8 cellular contexts compared by ENCODE assay signal in genomic region chr21:45550552-45551210, GRCh38. TPM values are rescaled to one million over a fixed set of nuclear protein-coding genes. Genes with fewer than 3 reads are reported as not detected.
DNase-seq lines count a peak whose midpoint lies in the region; ATAC-seq and TF ChIP-seq lines count a peak whose summit lies in the region.

No MANE protein-coding gene starts in this region.

- H3K9me3 Mint-ChIP-seq in activated T-cell treated with anti-CD3 and anti-CD28 coated beads, Interleukin-2, amount 50 U/mL, for 4 hours: no peaks in the 10 kb centered on the region

- no peaks in the 10 kb centered on the region for H3K36me3 Mint-ChIP-seq in activated T-cell treated with anti-CD3 and anti-CD28 coated beads, Interleukin-2, amount 50 U/mL, for 4 hours (ENCODE audit: insufficient read depth)

- DNase-seq in GF-D8 (lab: John Stamatoyannopoulos, UW) (peak; percentile 95), mesenteric fat pad (ENCODE audit: low spot score) (peak; percentile 74), NCI-H446 treated with DMSO at 0.1 percent for 48 hours (lab: John Stamatoyannopoulos, UW) (no peak), HEK293T (ENCODE audit: extremely low spot score) (no peak), nucleus accumbens (lab: John Stamatoyannopoulos, UW) (no peak)
- no peak for DNase-seq in activated T-cell treated with anti-CD3 and anti-CD28 coated beads, Interleukin-2, amount 50 U/mL, for 4 hours

- H3K27me3 Mint-ChIP-seq in activated T-cell treated with anti-CD3 and anti-CD28 coated beads, Interleukin-2, amount 50 U/mL, for 4 hours (ENCODE audit: low read depth): no peaks in the 10 kb centered on the region

- CTCF ChIA-PET in HEK293T (lab: Yijun Ruan, JAX): no interaction called here

- POLR2A ChIA-PET in HEK293T (lab: Yijun Ruan, JAX): no interaction called here

- peak overlapping the region; percentile 78 for H3K4me3 Mint-ChIP-seq in activated T-cell treated with anti-CD3 and anti-CD28 coated beads, Interleukin-2, amount 50 U/mL, for 4 hours

- H3K4me1 Mint-ChIP-seq in activated T-cell treated with anti-CD3 and anti-CD28 coated beads, Interleukin-2, amount 50 U/mL, for 4 hours (ENCODE audit: low read depth): peaks cover 40% of the 10 kb centered on the region

- peak; percentile 51 for ATAC-seq in HG03342 (IDR thresholded peaks at IDR 0.05; ENCODE audit: unreplicated experiment)
- ATAC-seq in activated T-cell treated with anti-CD3 and anti-CD28 coated beads, Interleukin-2, amount 50 U/mL, for 4 hours: peak; percentile 41 to 44
- no peak for ATAC-seq in HG02973 (IDR thresholded peaks at IDR 0.05; ENCODE audit: unreplicated experiment)

TF ChIP-seq in HEK293T, 16 proteins besides CTCF, POLR2A, EP300 and RAD21:
- TF ChIP-seq CTBP1 (IDR thresholded peaks at IDR 0.05; ENCODE audit: borderline replicate concordance): no peak
- TF ChIP-seq PKNOX1 (IDR thresholded peaks at IDR 0.05): no peak

RNA-seq across cellular contexts. Expression of gene SLC19A1, which starts 8.4 kb away (rescaled TPM):
- total RNA-seq in activated T-cell treated with anti-CD3 and anti-CD28 coated beads, Interleukin-2, amount 50 U/mL, for 4 hours: 10 to 100 TPM; 69.0 to 94.9 (median 77.7) TPM
- total RNA-seq in mesenteric fat pad: 21.7 TPM

Comparison
In these comparisons a context has a peak if more than half of its experiments do, and no peak if none do; other contexts are left out.
1. DNase-seq: peak in GF-D8 (single experiment) and mesenteric fat pad (single experiment); none in activated T-cell treated with anti-CD3 and anti-CD28 coated beads, Interleukin-2, amount 50 U/mL, for 4 hours (single experiment), NCI-H446 treated with DMSO at 0.1 percent for 48 hours (single experiment), HEK293T (single experiment) and nucleus accumbens (0 of 56).